ENCODE assay signal across 15 cellular contexts in genomic region chr4:53484911-53485459, GRCh38.
DNase-seq lines count a peak whose midpoint lies in the region; ATAC-seq and TF ChIP-seq lines count a peak whose summit lies in the region.
"Had no signal": no experiment of that assay in that cellular context is flagged by ENCODE, and none has a peak within 500 bp of the region (broad histone marks: within the 10 kb centered on the region; RNA-seq: fewer than 3 reads in every experiment).

No MANE protein-coding gene starts in this region.

- no peak for DNase-seq in left cardiac atrium
- DNase-seq in cardiac septum (ENCODE audit: low spot score) = no peak
- peak; percentile 13 for DNase-seq in mesenchymal stem cell
- DNase-seq in dermis blood vessel endothelial cell = no peak
- DNase-seq in prostate gland (ENCODE audit: low spot score) = no peak
- no peak for DNase-seq in islet precursor cell
- DNase-seq: AML-193, Caco-2, DMS53, NCI-H1436, NCI-H2081, NCI-H524 had no signal

- peak overlapping the region; percentile 44 for H3K9ac ChIP-seq in mesenchymal stem cell (ENCODE audit: low read length)

- H2AFZ ChIP-seq in mesenchymal stem cell (ENCODE audit: low read depth, low read length) = no peak overlapping the region

- H3K4me1 ChIP-seq in mesenchymal stem cell (ENCODE audit: control insufficient read depth, insufficient read depth, low read depth, low read length) (no peaks in the 10 kb centered on the region), prostate gland (replicated peaks) (peaks cover 4% of the 10 kb centered on the region)
- H3K4me1 ChIP-seq: Caco-2 had no signal

- H3K27me3 ChIP-seq in mesenchymal stem cell (ENCODE audit: control insufficient read depth in 1 of 2, insufficient read depth in 1 of 2, low read length in 2 of 2) (peaks cover 0 to 6% of the 10 kb centered on the region in 2 experiments), prostate gland (replicated peaks; ENCODE audit: insufficient read depth) (no peaks in the 10 kb centered on the region)

- no peak overlapping the region for H2BK15ac ChIP-seq in mesenchymal stem cell (ENCODE audit: low read depth, poor library complexity, severe bottlenecking)

- H3K36me3 ChIP-seq in mesenchymal stem cell (ENCODE audit: control insufficient read depth in 1 of 2, insufficient read depth in 2 of 2, low read depth in 1 of 2, low read length in 2 of 2) = no peaks in the 10 kb centered on the region
- H3K36me3 ChIP-seq in prostate gland = no peaks in the 10 kb centered on the region

- no peak for TF ChIP-seq CTCF in prostate gland (IDR thresholded peaks at IDR 0.05)

- H2AK5ac ChIP-seq in mesenchymal stem cell (ENCODE audit: low read length, severe bottlenecking) = no peak overlapping the region

- H3K9me3 ChIP-seq in mesenchymal stem cell (ENCODE audit: control insufficient read depth, low read length) = no peaks in the 10 kb centered on the region
- no peaks in the 10 kb centered on the region for H3K9me3 ChIP-seq in prostate gland
- H3K9me3 ChIP-seq: Caco-2 had no signal

- ATAC-seq in left cardiac atrium (peak; percentile 30 to 68), esophagus mucosa (peak; percentile 13), GM19467 (IDR thresholded peaks at IDR 0.05; ENCODE audit: unreplicated experiment) (no peak)

- no peak overlapping the region for H3K14ac ChIP-seq in mesenchymal stem cell (ENCODE audit: low read length in 2 of 2)

- H3K18ac ChIP-seq in mesenchymal stem cell (ENCODE audit: low read depth in 1 of 2, low read length in 2 of 2) = peak overlapping the region in 1 of 2 experiments; percentile 75

- H4K91ac ChIP-seq in mesenchymal stem cell (ENCODE audit: low read length) = no peak overlapping the region

- H3K4me3 ChIP-seq in mesenchymal stem cell (ENCODE audit: insufficient read depth in 1 of 2, low read depth in 1 of 2, low read length in 2 of 2) (no peak overlapping the region), prostate gland (no peak overlapping the region)

- no peak overlapping the region for H3K4ac ChIP-seq in mesenchymal stem cell (ENCODE audit: low read depth in 1 of 2, low read length in 2 of 2)

- no peak overlapping the region for H4K8ac ChIP-seq in mesenchymal stem cell (ENCODE audit: low read length)

- H2BK5ac ChIP-seq in mesenchymal stem cell (ENCODE audit: low read depth, low read length, poor library complexity, severe bottlenecking) = no peak overlapping the region

- no peak overlapping the region for H2BK120ac ChIP-seq in mesenchymal stem cell (ENCODE audit: low read depth, low read length)

- 81% methylated on average over 2 of the region's 5 CpGs for WGBS in mesenchymal stem cell
- 28% methylated on average over 5 of the region's 5 CpGs for WGBS in prostate gland

- no peak overlapping the region for H3K27ac ChIP-seq in mesenchymal stem cell (ENCODE audit: low read length, poor library complexity, severe bottlenecking)
- no peak overlapping the region for H3K27ac ChIP-seq in prostate gland
- H3K27ac ChIP-seq: RWPE1 had no signal

- no peaks in the 10 kb centered on the region for H3K79me1 ChIP-seq in mesenchymal stem cell (replicated peaks; ENCODE audit: low read length, poor library complexity, severe bottlenecking)

- no peak overlapping the region for H3K23ac ChIP-seq in mesenchymal stem cell (ENCODE audit: low read length in 2 of 2)

- no peak for TF ChIP-seq POLR2A in prostate gland (IDR thresholded peaks at IDR 0.05)

- H2BK12ac ChIP-seq in mesenchymal stem cell (ENCODE audit: low read length in 2 of 2) = no peak overlapping the region

- intact Hi-C loops in left cardiac atrium (cut with DNase I) (loop anchor here in 1 of 2 donors (10.0 kb wide), 1 partner anchor 740 kb away; the partner anchor contains the start of gene PDGFRA), cardiac septum (cut with DNase I) (loop anchor here (5.0 kb wide), 1 partner anchor 732 kb away; no protein-coding TSS in a partner anchor), prostate gland (cut with DNase I) (loop anchor here (10.0 kb wide), 1 partner anchor 740 kb away; the partner anchor contains the start of gene PDGFRA)

- no peak overlapping the region for H3K4me2 ChIP-seq in mesenchymal stem cell (ENCODE audit: low read length, poor library complexity, severe bottlenecking)
